26 cellular contexts compared by ENCODE assay signal in genomic region chr20:45874576-45874975, GRCh38. TPM values are rescaled to one million over a fixed set of nuclear protein-coding genes. Genes with fewer than 3 reads are reported as not detected.
"Had no signal": no experiment of that assay in that cellular context is flagged by ENCODE, and none has a peak within 500 bp of the region (broad histone marks: within the 10 kb centered on the region; RNA-seq: fewer than 3 reads in every experiment).

No MANE protein-coding gene starts in this region.

- H3K9ac ChIP-seq: neural progenitor cell, parathyroid adenoma had no signal

- H3K27ac ChIP-seq: left ventricle myocardium inferior, neural progenitor cell, neutrophil, parathyroid adenoma, right atrium auricular region, right lobe of liver, stomach, testis, thyroid gland, transverse colon, upper lobe of right lung had no signal

- DNase-seq: hypothalamus; immature natural killer cell; islet precursor cell; left ventricle myocardium inferior; midbrain; mucosa of descending colon; naive thymus-derived CD4-positive, alpha-beta T cell; occipital lobe; right lobe of liver; stimulated activated CD4-positive, alpha-beta T cell treated with anti-CD3 and anti-CD28 coated beads, Interleukin-12 subunit alpha, Interleukin-12 subunit beta, amount 100 ng/mL, for 4 hours; stimulated activated CD4-positive, alpha-beta T cell treated with anti-CD3 and anti-CD28 coated beads, Interleukin-15, amount 100 ng/mL, for 24 hours; stimulated activated CD4-positive, alpha-beta T cell treated with anti-CD3 and anti-CD28 coated beads, Interleukin-2, amount 100 ng/mL, for 24 hours; stimulated activated CD4-positive, alpha-beta T cell treated with anti-CD3 and anti-CD28 coated beads, Interleukin-4, amount 100 ng/mL, for 1 hour; stimulated activated naive B cell treated with anti-CD40 and anti-IgM and Interleukin-4, amounts not matched to agents 10 μg/mL and 1 μg/mL and 100 μg/mL, for 72 hours; stimulated activated naive CD8-positive, alpha-beta T cell treated with anti-CD3 and anti-CD28 coated beads, Interleukin-15, Interleukin-2, amounts not matched to agents 100 U/mL and 50 U/mL, for 24 hours; stomach; testis; thyroid gland; transverse colon; upper lobe of right lung had no signal

- H3K27me3 ChIP-seq: neural progenitor cell, neutrophil, right atrium auricular region, right lobe of liver, stomach, testis, thyroid gland, transverse colon, upper lobe of right lung had no signal

- H3K4me2 ChIP-seq: neural progenitor cell, smooth muscle cell had no signal

- H3K4me3 ChIP-seq: left ventricle myocardium inferior, lung, mucosa of descending colon, neural progenitor cell, right atrium auricular region, right lobe of liver, smooth muscle cell, stomach, testis, thyroid gland, transverse colon, upper lobe of right lung had no signal

- H3K4me1 ChIP-seq: neural progenitor cell, parathyroid adenoma, right atrium auricular region, right lobe of liver, stomach, transverse colon, upper lobe of right lung had no signal

- H3K9me3 ChIP-seq: left ventricle myocardium inferior, mucosa of descending colon, neutrophil, right atrium auricular region, right lobe of liver, stomach, testis, thyroid gland, transverse colon, upper lobe of right lung had no signal

- H3K36me3 ChIP-seq: neural progenitor cell had no signal

- H3K79me2 ChIP-seq: parathyroid adenoma had no signal

RNA-seq across cellular contexts. Expression of gene SPATA25, which starts 12.8 kb away (rescaled TPM):
- polyA plus RNA-seq: immature natural killer cell; naive thymus-derived CD4-positive, alpha-beta T cell had no signal
